23 cellular contexts compared by ENCODE assay signal in the genomic region with DNA sequence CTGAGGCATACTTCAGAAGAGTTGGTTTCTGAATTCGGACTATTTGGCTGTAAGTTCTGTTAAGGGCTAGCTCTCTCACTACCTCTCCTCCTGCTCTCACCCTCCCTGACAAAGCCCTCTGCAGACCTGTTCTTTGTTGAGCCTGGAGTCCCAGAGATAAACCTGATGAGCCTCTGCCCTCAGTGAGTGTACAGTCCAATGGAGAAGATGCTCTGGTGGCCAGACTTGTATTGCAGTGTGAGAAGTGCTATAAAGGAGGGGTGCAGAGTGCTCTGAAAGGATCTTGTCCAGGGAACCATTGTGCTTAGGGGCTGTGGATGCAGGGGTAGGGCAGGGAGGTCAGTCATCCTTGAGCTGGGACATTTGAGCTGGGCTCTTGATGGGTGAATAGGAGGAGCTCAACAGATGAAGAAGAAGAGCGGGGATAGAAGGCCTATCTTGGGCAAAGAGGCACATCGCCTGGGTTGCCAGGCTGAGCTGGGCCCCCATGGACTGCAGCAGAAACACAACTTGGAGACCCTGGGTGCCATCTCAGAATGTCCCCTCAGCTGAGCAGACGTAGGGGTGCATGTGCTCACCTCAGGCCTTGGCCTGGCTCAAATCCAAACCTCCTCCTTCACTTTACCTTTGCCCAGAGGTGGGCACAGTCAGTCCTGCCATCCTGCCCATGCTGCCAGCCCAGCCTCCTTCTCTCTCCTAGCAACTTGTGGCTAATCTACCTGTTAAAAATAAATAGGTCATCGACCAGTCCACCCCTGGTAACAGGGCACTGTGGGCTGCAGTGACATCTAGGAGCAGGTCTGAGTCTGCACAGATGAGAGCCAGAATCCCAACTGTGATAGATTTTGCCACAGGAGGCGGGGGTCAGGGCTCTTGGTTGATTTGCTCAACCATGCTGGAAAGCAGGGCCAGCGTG. TPM values are rescaled to one million over a fixed set of nuclear protein-coding genes. Genes with fewer than 3 reads are reported as not detected.
DNase-seq lines count a peak whose midpoint lies in the region; ATAC-seq, FAIRE-seq and TF ChIP-seq lines count a peak whose summit lies in the region.
"Had no signal": no experiment of that assay in that cellular context is flagged by ENCODE, and none has a peak within 500 bp of the region (broad histone marks: within the 10 kb centered on the region; RNA-seq: fewer than 3 reads in every experiment).

No MANE protein-coding gene starts in this region.

- CTCF ChIA-PET in A549 (lab: Yijun Ruan, JAX): interaction anchor here (1.3 to 2.8 kb wide), 6 partner anchors 10 to 31 kb away, joined by 4 to 22 read pairs (median 5); no protein-coding TSS in a partner anchor
- CTCF ChIA-PET in activated CD4-positive, alpha-beta memory T cell treated with anti-CD3 and anti-CD28 coated beads, Interleukin-2, amount 10 ng/mL, durations not matched to agents 7 days and 5 days (lab: Charles Lee): interaction anchor here (0.6 to 2.3 kb wide), 3 partner anchors 11 to 545 kb away, joined by 3 to 16 read pairs (median 3); no protein-coding TSS in a partner anchor

- peak overlapping the region; percentile 65 for H2AK5ac ChIP-seq in neuronal stem cell (ENCODE audit: low read depth, low read length)

- H3K4me3 ChIP-seq in A549 (no peak overlapping the region), Karpas-422 (ENCODE audit: low read length) (no peak overlapping the region), heart right ventricle (no peak overlapping the region), neuronal stem cell (ENCODE audit: low read length in 2 of 2) (no peak overlapping the region)
- H3K4me3 ChIP-seq: BLaER1 treated with 17β-estradiol and CSF1 and Interleukin-3, amounts not matched to agents 10 nM and 100 nM had no signal

- WGBS in A549 (ENCODE audit: missing lambda C conversion rate): 77% methylated on average over 7 of the region's 7 CpGs
- WGBS in heart right ventricle, 2 donors: 79 to 83% methylated on average over 7 of the region's 7 CpGs
- no CpG with 5 or more reads among the region's 7 CpGs for WGBS in neuronal stem cell (ENCODE audit: extremely low coverage in 2 of 2, insufficient read length in 2 of 2, insufficient replicate concordance in 1 of 2), 2 donors

- H3K4me2 ChIP-seq in A549 (no peak overlapping the region), Karpas-422 (ENCODE audit: low read depth, low read length, poor library complexity, severe bottlenecking) (peak overlapping the region; percentile 69), neuronal stem cell (ENCODE audit: insufficient read depth, low read length, poor library complexity, severe bottlenecking) (no peak overlapping the region)
- H3K4me2 ChIP-seq: BLaER1 treated with 17β-estradiol and CSF1 and Interleukin-3, amounts not matched to agents 10 nM and 100 nM had no signal

- H2AFZ ChIP-seq in Karpas-422 (ENCODE audit: low read length) (no peak overlapping the region), neuronal stem cell (ENCODE audit: low read length) (no peak overlapping the region)

- H3K4me1 ChIP-seq in A549 (peaks cover 5% of the 10 kb centered on the region; the same call in 1 of the 3 replicates), Karpas-422 (ENCODE audit: low read length) (peaks cover 48% of the 10 kb centered on the region), heart right ventricle (peaks cover 0 to 48% (median 15%) of the 10 kb centered on the region in 9 donors), neuronal stem cell (ENCODE audit: control insufficient read depth in 2 of 2, insufficient read depth in 1 of 2, low read depth in 1 of 2, low read length in 2 of 2) (peaks cover 0 to 3% of the 10 kb centered on the region in 2 donors)

- no peak overlapping the region for H2BK5ac ChIP-seq in neuronal stem cell (ENCODE audit: low read length)

- H2BK15ac ChIP-seq in neuronal stem cell (ENCODE audit: low read length): peak overlapping the region; percentile 55

- H3K4me3 Mint-ChIP-seq in activated CD4-positive, alpha-beta memory T cell treated with anti-CD3 and anti-CD28 coated beads, Interleukin-2, amount 10 ng/mL, durations not matched to agents 7 days and 5 days: no peak overlapping the region
- H3K4me3 Mint-ChIP-seq: activated naive CD8-positive, alpha-beta T cell treated with anti-CD3 and anti-CD28 coated beads, Interleukin-2, amount 10 ng/mL, durations not matched to agents 7 days and 5 days; mesothelial cell of epicardium had no signal

- FAIRE-seq in A549 (lab: Jason Lieb, UNC): no peak

- no peak overlapping the region for H4K91ac ChIP-seq in neuronal stem cell (ENCODE audit: low read depth, low read length, poor library complexity)

- peak overlapping the region; percentile 34 for H2BK12ac ChIP-seq in neuronal stem cell (ENCODE audit: low read length)

- H3K27me3 ChIP-seq in Karpas-422 (ENCODE audit: low read length): no peaks in the 10 kb centered on the region
- peaks cover 0 to 19% (median 0%) of the 10 kb centered on the region in 7 donors for H3K27me3 ChIP-seq in heart right ventricle
- peaks cover 0 to 6% (median 0%) of the 10 kb centered on the region in 3 experiments for H3K27me3 ChIP-seq in neuronal stem cell (ENCODE audit: control insufficient read depth in 3 of 3, insufficient read depth in 3 of 3, low read depth in 1 of 3, low read length in 3 of 3)

- no peak overlapping the region for H3K4ac ChIP-seq in neuronal stem cell (ENCODE audit: low read length)

- intact Hi-C loops in heart right ventricle (cut with DNase I): loop anchor here in 2 of 10 donors (5.0 to 10.0 kb wide), 2 partner anchors 38 to 45 kb away; a partner anchor contains a TSS

- H2BK120ac ChIP-seq in neuronal stem cell (ENCODE audit: low read depth, low read length): no peak overlapping the region

- H3K9ac ChIP-seq in Karpas-422 (ENCODE audit: low read length) (peak overlapping the region; percentile 60), neuronal stem cell (ENCODE audit: low read depth, low read length, poor library complexity) (no peak overlapping the region)
- H3K9ac ChIP-seq: BLaER1 treated with 17β-estradiol and CSF1 and Interleukin-3, amounts not matched to agents 10 nM and 100 nM had no signal

- no peak for TF ChIP-seq POLR2A in A549 (IDR thresholded peaks at IDR 0.05; ENCODE audit: low read length)

- peak overlapping the region; percentile 49 for H3K23ac ChIP-seq in neuronal stem cell (ENCODE audit: low read depth, low read length, poor library complexity)

- TF ChIP-seq CTCF in A549 (IDR thresholded peaks at IDR 0.05) (no peak), heart right ventricle (IDR thresholded peaks at IDR 0.05) (peak in 1 of 9 donors; percentile 7)

- H3K9me3 Mint-ChIP-seq in activated CD4-positive, alpha-beta memory T cell treated with anti-CD3 and anti-CD28 coated beads, Interleukin-2, amount 10 ng/mL, durations not matched to agents 7 days and 5 days: no peaks in the 10 kb centered on the region
- H3K9me3 Mint-ChIP-seq: activated naive CD8-positive, alpha-beta T cell treated with anti-CD3 and anti-CD28 coated beads, Interleukin-2, amount 10 ng/mL, durations not matched to agents 7 days and 5 days; mesothelial cell of epicardium had no signal

- peak; percentile 66 to 85 for ATAC-seq in A549
- ATAC-seq in heart right ventricle: peak in 1 of 8 donors; percentile 2
- no peak for ATAC-seq in GM19395 (IDR thresholded peaks at IDR 0.05; ENCODE audit: unreplicated experiment)

- no peak overlapping the region for H4K8ac ChIP-seq in neuronal stem cell (ENCODE audit: low read depth, low read length)

- DNase-seq in A549 (ENCODE audit: low read depth in 1 of 2, low spot score in 1 of 2): no peak
- peak; percentile 51 for DNase-seq in Karpas-422
- no peak for DNase-seq in heart right ventricle
- no peak for DNase-seq in neuronal stem cell (ENCODE audit: low spot score)
- no peak for DNase-seq in activated CD4-positive, alpha-beta memory T cell treated with anti-CD3 and anti-CD28 coated beads, Interleukin-2, amount 10 ng/mL, durations not matched to agents 7 days and 5 days
- DNase-seq in COLO668 (lab: John Stamatoyannopoulos, UW; ENCODE audit: unreplicated experiment): no peak
- no peak for DNase-seq in DMS79 treated with DMSO at 0.1 percent for 48 hours (lab: John Stamatoyannopoulos, UW)
- DNase-seq: ACHN; activated effector memory CD4-positive, alpha-beta T cell treated with Interleukin-2 at 50 U/mL for 16 hours; activated naive CD8-positive, alpha-beta T cell treated with anti-CD3 and anti-CD28 coated beads, Interleukin-2, amount 10 ng/mL, durations not matched to agents 7 days and 5 days; dermis blood vessel endothelial cell; EL; glutamatergic neuron; MM.1S; NCI-H146; NCI-H524 had no signal

- POLR2A ChIA-PET in A549 (lab: Yijun Ruan, JAX): no interaction called here
- POLR2A ChIA-PET in activated CD4-positive, alpha-beta memory T cell treated with anti-CD3 and anti-CD28 coated beads, Interleukin-2, amount 10 ng/mL, durations not matched to agents 7 days and 5 days (lab: Charles Lee): no interaction called here

- H3K79me1 ChIP-seq in neuronal stem cell (ENCODE audit: low read depth, low read length): no peaks in the 10 kb centered on the region

- H3K27me3 Mint-ChIP-seq in activated CD4-positive, alpha-beta memory T cell treated with anti-CD3 and anti-CD28 coated beads, Interleukin-2, amount 10 ng/mL, durations not matched to agents 7 days and 5 days: peaks cover 22% of the 10 kb centered on the region

- H3K36me3 Mint-ChIP-seq in activated CD4-positive, alpha-beta memory T cell treated with anti-CD3 and anti-CD28 coated beads, Interleukin-2, amount 10 ng/mL, durations not matched to agents 7 days and 5 days (ENCODE audit: low read depth): no peaks in the 10 kb centered on the region
- H3K36me3 Mint-ChIP-seq: activated naive CD8-positive, alpha-beta T cell treated with anti-CD3 and anti-CD28 coated beads, Interleukin-2, amount 10 ng/mL, durations not matched to agents 7 days and 5 days had no signal

- no peak overlapping the region for H3K18ac ChIP-seq in neuronal stem cell (ENCODE audit: low read length)

- no peaks in the 10 kb centered on the region for H4K20me1 ChIP-seq in Karpas-422 (ENCODE audit: insufficient read depth, low read depth, low read length)

- H3K4me1 Mint-ChIP-seq in activated CD4-positive, alpha-beta memory T cell treated with anti-CD3 and anti-CD28 coated beads, Interleukin-2, amount 10 ng/mL, durations not matched to agents 7 days and 5 days: peaks cover 3% of the 10 kb centered on the region
- H3K4me1 Mint-ChIP-seq: activated naive CD8-positive, alpha-beta T cell treated with anti-CD3 and anti-CD28 coated beads, Interleukin-2, amount 10 ng/mL, durations not matched to agents 7 days and 5 days had no signal

- no peak overlapping the region for H3K14ac ChIP-seq in neuronal stem cell (ENCODE audit: low read length)

- no peaks in the 10 kb centered on the region for H3K9me3 ChIP-seq in A549
- no peaks in the 10 kb centered on the region for H3K9me3 ChIP-seq in Karpas-422 (ENCODE audit: low read length)
- H3K9me3 ChIP-seq in heart right ventricle: no peaks in the 10 kb centered on the region
- H3K9me3 ChIP-seq in neuronal stem cell (replicated peaks in 1 of 2; ENCODE audit: control insufficient read depth in 2 of 2, insufficient read depth in 1 of 2, low read depth in 1 of 2, low read length in 2 of 2): peaks cover 0 to 1% of the 10 kb centered on the region in 2 donors
- H3K9me3 ChIP-seq: BLaER1 treated with 17β-estradiol and CSF1 and Interleukin-3, amounts not matched to agents 10 nM and 100 nM had no signal

- TF ChIP-seq RAD21 in A549 (conservative IDR thresholded peaks at IDR 0.05 in 1 of 2, IDR thresholded peaks at IDR 0.05 in 1 of 2): no peak

- H3K27ac ChIP-seq in A549: no peak overlapping the region
- peak overlapping the region; percentile 97 for H3K27ac ChIP-seq in Karpas-422 (ENCODE audit: low read length)
- peak overlapping the region in 8 of 10 donors; percentile 44 to 96 (median 91) for H3K27ac ChIP-seq in heart right ventricle
- no peak overlapping the region for H3K27ac ChIP-seq in neuronal stem cell (replicated peaks; ENCODE audit: low read length)
- H3K27ac ChIP-seq: BLaER1 treated with 17β-estradiol and CSF1 and Interleukin-3, amounts not matched to agents 10 nM and 100 nM had no signal

- 0 out of 2 replicates have a peak, but pooled peaks cover 3% of the 10 kb centered on the region for H3K36me3 ChIP-seq in Karpas-422 (ENCODE audit: insufficient read depth, low read length)
- H3K36me3 ChIP-seq in heart right ventricle: peaks cover 0 to 23% (median 2%) of the 10 kb centered on the region in 9 donors
- H3K36me3 ChIP-seq in neuronal stem cell (replicated peaks in 1 of 2; ENCODE audit: control insufficient read depth in 2 of 2, insufficient read depth in 2 of 2, low read length in 2 of 2): peaks cover 0 to 9% of the 10 kb centered on the region in 2 donors

- no peak for TF ChIP-seq EP300 in A549 (IDR thresholded peaks at IDR 0.05)

- no peak overlapping the region for H3K27ac Mint-ChIP-seq in activated CD4-positive, alpha-beta memory T cell treated with anti-CD3 and anti-CD28 coated beads, Interleukin-2, amount 10 ng/mL, durations not matched to agents 7 days and 5 days
- H3K27ac Mint-ChIP-seq: activated naive CD8-positive, alpha-beta T cell treated with anti-CD3 and anti-CD28 coated beads, Interleukin-2, amount 10 ng/mL, durations not matched to agents 7 days and 5 days; mesothelial cell of epicardium had no signal

- H3K79me2 ChIP-seq in Karpas-422 (ENCODE audit: low read length): 0 out of 2 replicates have a peak, but pooled peaks cover 6% of the 10 kb centered on the region

- H3K9me2 ChIP-seq in Karpas-422 (replicated peaks; ENCODE audit: insufficient read depth, low read length): no peaks in the 10 kb centered on the region

RNA-seq across cellular contexts. Expression of a gene that starts 3.3 kb away (rescaled TPM):
- polyA plus RNA-seq in A549 (2011; rRNA removed) (0.72 and 0.91 TPM in 2 replicates), A549 (2017; fragmentation: RNase III; extraction: RNeasy Plus Mini Kit Qiagen cat#74134 plus additional on column Dnase treatment) (0.67 to 1.0 TPM (median 0.84 TPM) in 3 replicates), heart right ventricle (10 to 100 TPM in 1 of 2 donors, 1 to 10 TPM in 1; 9.2 to 39.5 TPM)
- polyA plus RNA-seq in A549 (2012; cell fraction: cytosol; rRNA removed): 0.79 and 1.1 TPM in 2 replicates
- polyA plus RNA-seq in A549 (2012; cell fraction: nucleus; rRNA removed): 2.3 and 3.1 TPM in 2 replicates
- polyA minus RNA-seq in A549 (2011; rRNA and poly(A)+ RNA removed): 1.4 and 4.9 TPM in 2 replicates
- 13.0 and 21.6 TPM in 2 replicates for total RNA-seq in Karpas-422 (2014; rRNA removed; shearing (Covaris generic); ENCODE audit: low replicate concordance)
- 10 to 100 TPM; 46.9 to 99.0 (median 68.4) TPM for total RNA-seq in heart right ventricle
- 3.1 TPM for polyA plus RNA-seq in neuronal stem cell (2013, experiment 1 of 2)
- 3.1 TPM for polyA plus RNA-seq in neuronal stem cell (2013, experiment 2 of 2)
- under 1 TPM in 1 of 2 experiments, not detected in 1; 0.15 TPM for total RNA-seq in activated CD4-positive, alpha-beta memory T cell treated with anti-CD3 and anti-CD28 coated beads, Interleukin-2, amount 10 ng/mL, durations not matched to agents 7 days and 5 days

RNA-seq across cellular contexts. Expression of a gene that starts 40.7 kb away (rescaled TPM):
- polyA plus RNA-seq in A549 (2011; rRNA removed): 0.13 and 0.32 TPM in 2 replicates
- 0.29 and 0.38 TPM in 2 replicates for polyA plus RNA-seq in A549 (2012; cell fraction: cytosol; rRNA removed)
- polyA plus RNA-seq in A549 (2012; cell fraction: nucleus; rRNA removed): 0.05 and 0.16 TPM in 2 replicates
- 0.07 to 0.42 TPM (median 0.18 TPM) in 3 replicates for polyA plus RNA-seq in A549 (2017; fragmentation: RNase III; extraction: RNeasy Plus Mini Kit Qiagen cat#74134 plus additional on column Dnase treatment)
- polyA minus RNA-seq in A549 (2011; rRNA and poly(A)+ RNA removed): 1.1 TPM in 1 of 2 replicates, not detected in the other
- 0.18 and 0.26 TPM in 2 replicates for total RNA-seq in Karpas-422 (2014; rRNA removed; shearing (Covaris generic); ENCODE audit: low replicate concordance)
- total RNA-seq in heart right ventricle: 1 to 10 TPM in 9 of 10 donors, under 1 TPM in 1; 0.68 to 6.9 (median 2.3) TPM
- polyA plus RNA-seq in heart right ventricle: 10 to 100 TPM in 1 of 2 donors, under 1 TPM in 1; 0.71 to 10.1 TPM
- polyA plus RNA-seq in neuronal stem cell (2013, experiment 1 of 2): 0.03 TPM
- not detected for polyA plus RNA-seq in neuronal stem cell (2013, experiment 2 of 2)
- total RNA-seq in activated CD4-positive, alpha-beta memory T cell treated with anti-CD3 and anti-CD28 coated beads, Interleukin-2, amount 10 ng/mL, durations not matched to agents 7 days and 5 days: not detected
- total RNA-seq: activated naive CD8-positive, alpha-beta T cell treated with anti-CD3 and anti-CD28 coated beads, Interleukin-2, amount 10 ng/mL, durations not matched to agents 7 days and 5 days; dermis blood vessel endothelial cell; pulmonary artery endothelial cell; RPMI7951; subcutaneous adipose tissue had no signal
- polyA plus RNA-seq: neural cell had no signal

RNA-seq across cellular contexts. Expression of a gene that starts 41.6 kb away (rescaled TPM):
- polyA plus RNA-seq in A549 (2011; rRNA removed) (2,852 and 3,429 TPM in 2 replicates), A549 (2017; fragmentation: RNase III; extraction: RNeasy Plus Mini Kit Qiagen cat#74134 plus additional on column Dnase treatment) (2,144 to 2,316 TPM (median 2,167 TPM) in 3 replicates), heart right ventricle (1,000 to 10,000 TPM; 1,113 to 2,488 TPM)
- 2,068 and 2,204 TPM in 2 replicates for polyA plus RNA-seq in A549 (2012; cell fraction: cytosol; rRNA removed)
- 454 and 476 TPM in 2 replicates for polyA plus RNA-seq in A549 (2012; cell fraction: nucleus; rRNA removed)
- 916 and 1,159 TPM in 2 replicates for polyA minus RNA-seq in A549 (2011; rRNA and poly(A)+ RNA removed)
- total RNA-seq in Karpas-422 (2014; rRNA removed; shearing (Covaris generic); ENCODE audit: low replicate concordance): 5,091 and 6,020 TPM in 2 replicates
- 1,000 to 10,000 TPM in 2 of 10 donors, 100 to 1,000 TPM in 8; 827 to 1,102 (median 884) TPM for total RNA-seq in heart right ventricle
- polyA plus RNA-seq in neuronal stem cell (2013, experiment 1 of 2): 2,661 TPM
- 2,611 TPM for polyA plus RNA-seq in neuronal stem cell (2013, experiment 2 of 2)
- 1,000 to 10,000 TPM; 1,634 to 1,730 TPM for total RNA-seq in activated CD4-positive, alpha-beta memory T cell treated with anti-CD3 and anti-CD28 coated beads, Interleukin-2, amount 10 ng/mL, durations not matched to agents 7 days and 5 days

Comparison
In these comparisons a context has a peak if more than half of its experiments do, and no peak if none do; other contexts are left out.
1. H3K27ac ChIP-seq: peak in Karpas-422 (single experiment) and heart right ventricle (8 of 10); none in A549 (0 of 2) and neuronal stem cell (single experiment).
2. RNA of a gene that starts 3.3 kb away (total RNA-seq): 46.9 to 99.0 TPM in heart right ventricle and 13.0 to 21.6 TPM in Karpas-422; 0.15 TPM in activated CD4-positive, alpha-beta memory T cell treated with anti-CD3 and anti-CD28 coated beads, Interleukin-2, amount 10 ng/mL, durations not matched to agents 7 days and 5 days; every median in the first group is over 10 times any median in the second.